Comparison of ENCODE assay signal across 8 cellular contexts in the genomic region with DNA sequence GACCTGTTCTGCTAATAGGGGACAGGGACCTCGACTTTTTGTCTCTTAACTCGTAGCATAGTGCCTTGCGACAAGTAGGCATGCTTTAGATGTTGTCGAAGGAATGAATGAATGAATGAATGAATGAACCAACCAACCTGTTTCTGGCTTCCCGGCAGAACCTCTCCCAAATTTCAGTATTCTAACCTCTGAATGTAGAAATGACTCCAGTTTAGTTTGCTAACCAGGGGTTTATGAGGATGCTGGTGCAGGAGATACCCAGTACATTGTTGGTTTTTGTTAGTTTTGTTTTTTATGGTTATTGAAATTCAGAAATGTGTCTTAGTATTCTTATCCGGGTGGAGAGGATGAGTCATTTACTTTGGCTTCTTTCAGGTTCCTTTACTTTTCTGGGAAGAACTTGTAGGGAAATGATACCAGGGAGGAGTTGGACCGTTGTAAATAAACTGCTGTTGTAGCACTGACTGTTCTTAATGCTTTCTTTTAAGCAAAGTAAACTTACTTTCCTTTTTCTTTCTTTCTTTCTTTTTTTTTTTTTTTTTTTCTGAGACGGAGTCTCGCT. TPM values are rescaled to one million over a fixed set of nuclear protein-coding genes. Genes with fewer than 3 reads are reported as not detected.
DNase-seq lines count a peak whose midpoint lies in the region; TF ChIP-seq lines count a peak whose summit lies in the region.

No MANE protein-coding gene starts in this region.

- in situ Hi-C loops in GM13977 (cut with MboI; ENCODE audit: low pct_unique_long_range_greater_than_20kb, low sequenced_read_pairs, unreplicated experiment) = no loop called here

- peak overlapping the region; percentile 60 for H3K27ac ChIP-seq in CD4-positive, alpha-beta memory T cell (ENCODE audit: low read depth, low read length)

- peaks cover 12 to 14% of the 10 kb centered on the region in 2 donors for H3K27me3 Mint-ChIP-seq in CD4-positive, alpha-beta memory T cell
- H3K27me3 Mint-ChIP-seq in dendritic cell treated with granulocyte-macrophage colony-stimulating factor and Interleukin-4, amounts not matched to agents 40 ng/mL and 50 ng/mL, for 4 days = no peaks in the 10 kb centered on the region
- peaks cover 21% of the 10 kb centered on the region for H3K27me3 Mint-ChIP-seq in nephron (ENCODE audit: low read depth)

- no peaks in the 10 kb centered on the region for H3K27me3 ChIP-seq in CD4-positive, alpha-beta memory T cell (ENCODE audit: insufficient read depth, low read length)
- H3K27me3 ChIP-seq in MG63 = no peaks in the 10 kb centered on the region

- intact Hi-C loops in CD4-positive, alpha-beta memory T cell (cut with micrococcal nuclease) = loop anchor here (2.0 kb wide), 2 partner anchors 215 to 303 kb away; a partner anchor contains a TSS
- intact Hi-C loops in dendritic cell treated with granulocyte-macrophage colony-stimulating factor and Interleukin-4, amounts not matched to agents 40 ng/mL and 50 ng/mL, for 4 days (cut with micrococcal nuclease) = no loop called here

- no peaks in the 10 kb centered on the region for H3K9me3 ChIP-seq in CD4-positive, alpha-beta memory T cell (ENCODE audit: control insufficient read depth in 1 of 2, low read length in 2 of 2)
- no peaks in the 10 kb centered on the region for H3K9me3 ChIP-seq in MG63

- TF ChIP-seq CTCF in nephron (IDR thresholded peaks at IDR 0.05; ENCODE audit: unreplicated experiment in 3 of 3) = no peak
- TF ChIP-seq CTCF in GM13977 (IDR thresholded peaks at IDR 0.05; ENCODE audit: extremely low read depth, insufficient read depth, missing control alignments) = no peak

- DNase-seq in CD4-positive, alpha-beta memory T cell = no peak
- DNase-seq in MG63 = no peak
- no peak for DNase-seq in NCI-H345 treated with DMSO at 0.1 percent for 48 hours (lab: John Stamatoyannopoulos, UW; ENCODE audit: unreplicated experiment)
- no peak for DNase-seq in NCI-H345 (lab: John Stamatoyannopoulos, UW)
- DNase-seq in HK-2 (ENCODE audit: unreplicated experiment) = no peak
- no peak for DNase-seq in GM13977 (ENCODE audit: low spot score)

- no peaks in the 10 kb centered on the region for H3K36me3 ChIP-seq in CD4-positive, alpha-beta memory T cell (ENCODE audit: insufficient read depth, low read length)
- H3K36me3 ChIP-seq in MG63 = no peaks in the 10 kb centered on the region

- CTCF ChIA-PET in CD4-positive, alpha-beta memory T cell (lab: Charles Lee; ENCODE audit: partially characterized antibody) = no interaction called here

- H3K4me3 ChIP-seq in CD4-positive, alpha-beta memory T cell (ENCODE audit: low read length in 2 of 2) = peak overlapping the region; percentile 54 to 67
- H3K4me3 ChIP-seq in MG63 = peak overlapping the region; percentile 73

- peak overlapping the region; percentile 91 to 99 (median 97) for H3K27ac Mint-ChIP-seq in CD4-positive, alpha-beta memory T cell
- peak overlapping the region; percentile 92 for H3K27ac Mint-ChIP-seq in dendritic cell treated with granulocyte-macrophage colony-stimulating factor and Interleukin-4, amounts not matched to agents 40 ng/mL and 50 ng/mL, for 4 days
- peak overlapping the region; percentile 70 to 85 (median 81) for H3K27ac Mint-ChIP-seq in nephron

- peaks cover 8 to 27% (median 14%) of the 10 kb centered on the region in 4 donors for H3K4me1 Mint-ChIP-seq in CD4-positive, alpha-beta memory T cell
- H3K4me1 Mint-ChIP-seq in dendritic cell treated with granulocyte-macrophage colony-stimulating factor and Interleukin-4, amounts not matched to agents 40 ng/mL and 50 ng/mL, for 4 days (ENCODE audit: low read depth) = peaks cover 25% of the 10 kb centered on the region
- peaks cover 15% of the 10 kb centered on the region for H3K4me1 Mint-ChIP-seq in nephron

- H3K4me3 Mint-ChIP-seq in CD4-positive, alpha-beta memory T cell = peak overlapping the region; percentile 91 to 98 (median 94)
- peak overlapping the region; percentile 98 for H3K4me3 Mint-ChIP-seq in dendritic cell treated with granulocyte-macrophage colony-stimulating factor and Interleukin-4, amounts not matched to agents 40 ng/mL and 50 ng/mL, for 4 days
- peak overlapping the region; percentile 98 to 99 (median 99) for H3K4me3 Mint-ChIP-seq in nephron

- POLR2A ChIA-PET in CD4-positive, alpha-beta memory T cell (lab: Charles Lee; ENCODE audit: partially characterized antibody) = no interaction called here

- peaks cover 0 to 5% of the 10 kb centered on the region in 2 donors for H3K36me3 Mint-ChIP-seq in CD4-positive, alpha-beta memory T cell
- peaks cover 9% of the 10 kb centered on the region for H3K36me3 Mint-ChIP-seq in dendritic cell treated with granulocyte-macrophage colony-stimulating factor and Interleukin-4, amounts not matched to agents 40 ng/mL and 50 ng/mL, for 4 days (ENCODE audit: low read depth)
- peaks cover 37% of the 10 kb centered on the region for H3K36me3 Mint-ChIP-seq in nephron (ENCODE audit: low read depth)

- peaks cover 11% of the 10 kb centered on the region for H3K4me1 ChIP-seq in CD4-positive, alpha-beta memory T cell (ENCODE audit: insufficient read depth, low read length)

- H3K9me3 Mint-ChIP-seq in CD4-positive, alpha-beta memory T cell = peaks cover 0 to 6% (median under 1%) of the 10 kb centered on the region in 8 donors
- no peaks in the 10 kb centered on the region for H3K9me3 Mint-ChIP-seq in dendritic cell treated with granulocyte-macrophage colony-stimulating factor and Interleukin-4, amounts not matched to agents 40 ng/mL and 50 ng/mL, for 4 days
- H3K9me3 Mint-ChIP-seq in nephron = peaks cover 9% of the 10 kb centered on the region

RNA-seq across cellular contexts. Expression of a gene that starts 29.6 kb away (rescaled TPM):
- 1 to 10 TPM; 1.2 to 1.6 TPM for total RNA-seq in CD4-positive, alpha-beta memory T cell
- 1 to 10 TPM; 1.1 to 1.6 TPM for polyA plus RNA-seq in CD4-positive, alpha-beta memory T cell
- 2.2 and 5.6 TPM in 2 replicates for total RNA-seq in MG63 (2014; rRNA removed; shearing (Covaris generic); ENCODE audit: low replicate concordance)
